ENCODE assay signal across 8 cellular contexts in the genomic region with DNA sequence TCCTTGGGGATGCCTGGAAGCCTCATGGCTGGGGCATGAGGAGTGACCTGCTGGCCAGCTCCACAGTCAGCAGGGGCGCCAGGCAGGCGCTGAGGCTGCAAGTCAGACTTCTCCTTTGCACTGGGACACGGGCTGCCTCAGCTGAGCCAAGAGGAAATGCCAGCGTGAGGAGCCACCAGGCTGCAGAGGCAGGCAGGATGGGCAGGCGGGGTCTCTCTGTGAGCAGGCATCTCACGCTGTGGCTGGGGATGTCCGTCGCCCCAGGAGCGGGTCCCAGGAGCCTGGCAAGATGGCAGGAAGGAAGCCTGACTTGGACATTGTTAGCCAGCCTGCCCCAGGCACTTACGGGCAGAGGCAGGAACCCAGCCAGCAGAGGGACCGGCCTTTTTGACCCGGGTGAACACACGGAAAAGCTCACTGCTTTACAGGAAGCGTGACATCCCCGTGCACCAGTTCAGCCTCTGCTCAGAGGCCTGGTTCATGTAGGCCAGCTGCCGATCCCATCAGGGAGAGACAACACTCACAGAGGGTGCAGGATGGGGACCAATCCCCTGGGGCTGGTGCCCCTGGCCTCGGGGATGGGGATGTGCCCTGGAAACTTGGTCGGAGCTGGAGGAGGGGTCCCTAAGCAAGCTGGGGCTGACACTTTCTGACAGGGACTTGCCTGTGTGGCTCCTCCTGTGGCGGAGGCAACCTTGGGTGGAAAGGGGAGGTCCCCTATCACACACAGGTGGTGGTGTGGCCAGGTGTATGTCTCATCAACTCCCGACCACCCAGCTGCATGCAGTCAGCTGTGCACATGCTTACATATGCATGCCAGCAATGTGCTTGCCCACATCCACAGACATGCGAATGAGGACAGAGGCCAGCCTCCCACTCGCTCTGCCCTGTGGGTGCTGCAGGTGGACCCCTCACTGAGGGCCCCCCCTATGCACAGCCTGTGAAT. TPM values are rescaled to one million over a fixed set of nuclear protein-coding genes. Genes with fewer than 3 reads are reported as not detected.
DNase-seq lines count a peak whose midpoint lies in the region; ATAC-seq and TF ChIP-seq lines count a peak whose summit lies in the region.

No MANE protein-coding gene starts in this region.

- H3F3A ChIP-seq in neural progenitor cell (ENCODE audit: low read depth): peaks cover 12% of the 10 kb centered on the region

- H3K36me3 ChIP-seq in BLaER1 treated with 17β-estradiol and CSF1 and Interleukin-3, amounts not matched to agents 10 nM and 100 nM: peaks cover 13 to 32% (median 25%) of the 10 kb centered on the region in 11 experiments; a peak in 20 of 22 replicates
- H3K36me3 ChIP-seq in neural progenitor cell: no peaks in the 10 kb centered on the region

- no peak overlapping the region for H3K4me3 Mint-ChIP-seq in neural progenitor cell
- no peak overlapping the region for H3K4me3 Mint-ChIP-seq in nephron progenitor cell

- H2AFZ ChIP-seq in neural progenitor cell (replicated peaks): no peak overlapping the region

- peak overlapping the region; percentile 7 to 54 (median 24); a peak in 15 of 20 replicates for H3K4me3 ChIP-seq in BLaER1 treated with 17β-estradiol and CSF1 and Interleukin-3, amounts not matched to agents 10 nM and 100 nM
- H3K4me3 ChIP-seq in neural progenitor cell: no peak overlapping the region

- peak overlapping the region; percentile 54 to 73 (median 65) for H3K9ac ChIP-seq in BLaER1 treated with 17β-estradiol and CSF1 and Interleukin-3, amounts not matched to agents 10 nM and 100 nM
- H3K9ac ChIP-seq in neural progenitor cell: no peak overlapping the region

- H3K27me3 ChIP-seq in BLaER1 treated with 17β-estradiol and CSF1 and Interleukin-3, amounts not matched to agents 10 nM and 100 nM: no peaks in the 10 kb centered on the region
- no peaks in the 10 kb centered on the region for H3K27me3 ChIP-seq in neural progenitor cell

- H3K27me3 Mint-ChIP-seq in neural progenitor cell (ENCODE audit: insufficient read depth, low read depth) (no peaks in the 10 kb centered on the region), nephron progenitor cell (ENCODE audit: low read depth, poor library complexity) (peaks cover 23% of the 10 kb centered on the region)

- peaks cover 0 to 99% (median 45%) of the 10 kb centered on the region in 11 experiments; a peak in 17 of 22 replicates for H4K20me1 ChIP-seq in BLaER1 treated with 17β-estradiol and CSF1 and Interleukin-3, amounts not matched to agents 10 nM and 100 nM
- peaks cover 59% of the 10 kb centered on the region for H4K20me1 ChIP-seq in neural progenitor cell (ENCODE audit: low read depth)

- peak overlapping the region; percentile 77 to 96 (median 87) for H3K4me2 ChIP-seq in BLaER1 treated with 17β-estradiol and CSF1 and Interleukin-3, amounts not matched to agents 10 nM and 100 nM
- H3K4me2 ChIP-seq in neural progenitor cell: no peak overlapping the region

- no peaks in the 10 kb centered on the region for H3K9me3 ChIP-seq in BLaER1 treated with 17β-estradiol and CSF1 and Interleukin-3, amounts not matched to agents 10 nM and 100 nM (replicated peaks in 1 of 11)
- H3K9me3 ChIP-seq in neural progenitor cell (ENCODE audit: low read depth): no peaks in the 10 kb centered on the region

- H3K4me1 ChIP-seq in BLaER1 treated with 17β-estradiol and CSF1 and Interleukin-3, amounts not matched to agents 10 nM and 100 nM: peaks cover 53 to 78% (median 70%) of the 10 kb centered on the region in 10 experiments
- H3K4me1 ChIP-seq in neural progenitor cell: peaks cover 12% of the 10 kb centered on the region

- H3K79me2 ChIP-seq in neural progenitor cell (ENCODE audit: low read depth): peaks cover 8% of the 10 kb centered on the region

- H3K27ac ChIP-seq in BLaER1 treated with 17β-estradiol and CSF1 and Interleukin-3, amounts not matched to agents 10 nM and 100 nM: peak overlapping the region; percentile 55 to 77 (median 69)
- H3K27ac ChIP-seq in neural progenitor cell: no peak overlapping the region

- peaks cover 4% of the 10 kb centered on the region for H3K36me3 Mint-ChIP-seq in neural progenitor cell
- peaks cover 12% of the 10 kb centered on the region for H3K36me3 Mint-ChIP-seq in nephron progenitor cell (ENCODE audit: low read depth)

- DNase-seq in M059J (ENCODE audit: low read depth) (peak; percentile 83), dermis microvascular lymphatic vessel endothelial cell (ENCODE audit: low read depth in 2 of 2) (peak; percentile 78 to 82), neural progenitor cell (ENCODE audit: low spot score) (no peak), nephron progenitor cell (no peak), NCI-H2029 (lab: John Stamatoyannopoulos, UW) (no peak)
- DNase-seq in activated CD4-positive, CD25-positive, alpha-beta regulatory T cell treated with anti-CD3 and anti-CD28 coated beads, Interleukin-2, amount 50 U/mL, for 72 hours: no peak

- H3K9me3 Mint-ChIP-seq in neural progenitor cell: no peaks in the 10 kb centered on the region
- no peaks in the 10 kb centered on the region for H3K9me3 Mint-ChIP-seq in nephron progenitor cell

- H3K27ac Mint-ChIP-seq in neural progenitor cell: peak overlapping the region; percentile 69
- H3K27ac Mint-ChIP-seq in nephron progenitor cell: no peak overlapping the region

- TF ChIP-seq CTCF in neural progenitor cell (IDR thresholded peaks at IDR 0.05) (no peak), nephron progenitor cell (IDR thresholded peaks at IDR 0.05) (no peak)

- ATAC-seq in GM19035 (IDR thresholded peaks at IDR 0.05; ENCODE audit: unreplicated experiment): no peak

- peaks cover 8% of the 10 kb centered on the region for H3K4me1 Mint-ChIP-seq in neural progenitor cell
- H3K4me1 Mint-ChIP-seq in nephron progenitor cell: peaks cover 23% of the 10 kb centered on the region

RNA-seq across cellular contexts. Expression of a gene that starts 10.0 kb away (rescaled TPM):
- total RNA-seq in M059J (2014; rRNA removed; shearing (Covaris generic)): 4.0 and 7.6 TPM in 2 replicates
- total RNA-seq in dermis microvascular lymphatic vessel endothelial cell (5.4 and 5.5 TPM in 2 replicates), neural progenitor cell (ENCODE audit: low replicate concordance) (3.0 and 11.6 TPM in 2 replicates)

RNA-seq across cellular contexts. Expression of a gene that starts 10.0 kb away (rescaled TPM):
- total RNA-seq in M059J (2014; rRNA removed; shearing (Covaris generic)): 3.5 and 7.6 TPM in 2 replicates
- total RNA-seq in dermis microvascular lymphatic vessel endothelial cell (16.0 and 28.3 TPM in 2 replicates), neural progenitor cell (ENCODE audit: low replicate concordance) (7.3 and 16.3 TPM in 2 replicates)

Comparison
In these comparisons a context has a peak if more than half of its experiments do, and no peak if none do; other contexts are left out.
1. DNase-seq: peak in M059J (single experiment) and dermis microvascular lymphatic vessel endothelial cell (2 of 2); none in neural progenitor cell (single experiment), activated CD4-positive, CD25-positive, alpha-beta regulatory T cell treated with anti-CD3 and anti-CD28 coated beads, Interleukin-2, amount 50 U/mL, for 72 hours (single experiment), nephron progenitor cell (single experiment) and NCI-H2029 (single experiment).